In genomic region chr22:22692707-22693530, GRCh38 we compare ENCODE assay signal across 8 cellular contexts.
DNase-seq lines count a peak whose midpoint lies in the region; ATAC-seq and TF ChIP-seq lines count a peak whose summit lies in the region.

No MANE protein-coding gene starts in this region.

- DNase-seq in NCI-H1436 (lab: John Stamatoyannopoulos, UW), result peak; percentile 44
- DNase-seq in NCI-H1436 treated with DMSO at 0.1 percent for 48 hours (lab: John Stamatoyannopoulos, UW), result no peak
- DNase-seq in NCI-H510A (lab: John Stamatoyannopoulos, UW), result peak; percentile 30
- peak; percentile 60 for DNase-seq in activated T-cell treated with anti-CD3 and anti-CD28 coated beads for 1 hour (ENCODE audit: low read depth)
- DNase-seq in fibroblast of mammary gland (ENCODE audit: low read depth), result peak; percentile 83
- DNase-seq in stimulated activated CD4-positive, alpha-beta T cell treated with anti-CD3 and anti-CD28 coated beads, Interleukin-12 subunit alpha, Interleukin-12 subunit beta, amount 100 ng/mL, for 24 hours (ENCODE audit: low read depth in 2 of 2), result peak; percentile 22 to 54

- no peak overlapping the region for H3K4me3 ChIP-seq in fibroblast of mammary gland (ENCODE audit: control insufficient read depth, low read depth, low read length)

- ATAC-seq in HG03520 (IDR thresholded peaks at IDR 0.05; ENCODE audit: unreplicated experiment), result no peak
- no peak for ATAC-seq in GM21528 (IDR thresholded peaks at IDR 0.05; ENCODE audit: low FRiP score, unreplicated experiment)

- peak; percentile 40 for TF ChIP-seq CTCF in fibroblast of mammary gland (conservative IDR thresholded peaks at IDR 0.05; ENCODE audit: control insufficient read depth, insufficient read depth, low read depth, low read length)
